In genomic region chr1:218259339-218259738, GRCh38 we compare ENCODE assay signal across 21 cellular contexts. TPM values are rescaled to one million over a fixed set of nuclear protein-coding genes. Genes with fewer than 3 reads are reported as not detected.
DNase-seq lines count a peak whose midpoint lies in the region; ATAC-seq, FAIRE-seq and TF ChIP-seq lines count a peak whose summit lies in the region.
"Had no signal": no experiment of that assay in that cellular context is flagged by ENCODE, and none has a peak within 500 bp of the region (broad histone marks: within the 10 kb centered on the region; RNA-seq: fewer than 3 reads in every experiment).

No MANE protein-coding gene starts in this region.

- H3K36me3 Mint-ChIP-seq in MCF 10A (ENCODE audit: insufficient read depth, unreplicated experiment) = no peaks in the 10 kb centered on the region
- H3K36me3 Mint-ChIP-seq: CD8-positive, alpha-beta T cell had no signal

- DNase-seq in A549 (ENCODE audit: low read depth in 1 of 2, low spot score in 1 of 2) (no peak), D721Med (ENCODE audit: insufficient read length, low spot score) (no peak), K562 (ENCODE audit: extremely low read depth in 1 of 4, low spot score in 3 of 4) (no peak), NCI-H1105 treated with DMSO at 0.1 percent for 48 hours (lab: John Stamatoyannopoulos, UW) (no peak), MCF 10A (ENCODE audit: unreplicated experiment) (no peak), NAMALWA (ENCODE audit: low spot score) (no peak)
- DNase-seq: 8988T; CD4-positive, alpha-beta T cell; CD8-positive, alpha-beta T cell; DMS153; DMS79; DND-41; GDM1 had no signal

- no peak overlapping the region for H3K27ac Mint-ChIP-seq in MCF 10A (ENCODE audit: low read depth, unreplicated experiment)
- H3K27ac Mint-ChIP-seq: B cell; CD4-positive, alpha-beta T cell; CD8-positive, alpha-beta T cell had no signal

- FAIRE-seq in A549 (lab: Jason Lieb, UNC) (peak; percentile 84), D721Med (lab: Jason Lieb, UNC) (peak; percentile 46), K562 (lab: Jason Lieb, UNC) (no peak)
- FAIRE-seq: A204.1, GM12878, GM18507 had no signal

- intact Hi-C loops in K562 (cut with micrococcal nuclease) (loop anchor here (1.0 to 10.0 kb wide), 6 partner anchors 73 to 1555 kb away; no protein-coding TSS in a partner anchor), MCF 10A (cut with micrococcal nuclease) (loop anchor here (1.0 to 10.0 kb wide), 2 partner anchors 808 to 1155 kb away; no protein-coding TSS in a partner anchor)

- H3K9me3 Mint-ChIP-seq in MCF 10A (ENCODE audit: unreplicated experiment) = no peaks in the 10 kb centered on the region
- H3K9me3 Mint-ChIP-seq: CD8-positive, alpha-beta T cell had no signal

- H3K4me3 Mint-ChIP-seq in MCF 10A (ENCODE audit: unreplicated experiment) = no peak overlapping the region
- H3K4me3 Mint-ChIP-seq: B cell; CD4-positive, alpha-beta T cell; CD8-positive, alpha-beta T cell had no signal

- H3K79me2 ChIP-seq in K562 (ENCODE audit: control insufficient read depth, insufficient read depth, low read length) = no peaks in the 10 kb centered on the region

- peaks cover 0 to 3% of the 10 kb centered on the region in 2 experiments; a peak in 1 of 5 replicates for H3K27me3 ChIP-seq in K562 (ENCODE audit: control insufficient read depth in 2 of 2, insufficient read depth in 2 of 2, low read length in 2 of 2)
- H3K27me3 ChIP-seq: BLaER1 treated with 17β-estradiol and CSF1 and Interleukin-3, amounts not matched to agents 10 nM and 100 nM had no signal

- H2AFZ ChIP-seq in K562 (ENCODE audit: low read depth, low read length) = no peak overlapping the region

- H3K4me3 ChIP-seq in A549 (no peak overlapping the region), HEK293 (ENCODE audit: low read depth, low read length) (no peak overlapping the region), K562 (no peak overlapping the region)
- H3K4me3 ChIP-seq: BLaER1 treated with 17β-estradiol and CSF1 and Interleukin-3, amounts not matched to agents 10 nM and 100 nM; GM12878 had no signal

- TF ChIP-seq RAD21 in A549 (conservative IDR thresholded peaks at IDR 0.05 in 1 of 2, IDR thresholded peaks at IDR 0.05 in 1 of 2) (no peak), K562 (CRISPR knock-in tag; conservative IDR thresholded peaks at IDR 0.05 in 1 of 2, IDR thresholded peaks at IDR 0.05 in 1 of 2) (no peak)

- ATAC-seq in A549 (no peak), K562 (no peak)
- ATAC-seq: CD8-positive, alpha-beta T cell had no signal

- no peaks in the 10 kb centered on the region for H3K9me1 ChIP-seq in K562 (ENCODE audit: control insufficient read depth, insufficient read depth, low read length)

- H4K20me1 ChIP-seq in K562 (replicated peaks; ENCODE audit: control insufficient read depth, insufficient read depth, low read length) = no peaks in the 10 kb centered on the region
- H4K20me1 ChIP-seq: BLaER1 treated with 17β-estradiol and CSF1 and Interleukin-3, amounts not matched to agents 10 nM and 100 nM had no signal

- BruUV-seq in K562 (replicated peaks; lab: Mats Ljungman, UMichigan) = no TSS peak
- no TSS peak for BruUV-seq in MCF 10A (replicated peaks; lab: Mats Ljungman, UMichigan)

- TF ChIP-seq CTCF in A549 (IDR thresholded peaks at IDR 0.05) (no peak), D721Med (IDR thresholded peaks at IDR 0.05; ENCODE audit: insufficient read depth, missing control alignments) (no peak), HEK293 (tag by site-specific recombination; IDR thresholded peaks at IDR 0.05) (no peak), K562 (IDR thresholded peaks at IDR 0.05 in 2 of 3, conservative IDR thresholded peaks at IDR 0.05 in 1 of 3; ENCODE audit: insufficient read depth in 2 of 3, low read depth in 1 of 3, low read length in 3 of 3) (no peak), MCF 10A (IDR thresholded peaks at IDR 0.05; ENCODE audit: unreplicated experiment) (no peak)

- no peak for TF ChIP-seq POLR2A in A549 (IDR thresholded peaks at IDR 0.05; ENCODE audit: low read length)
- TF ChIP-seq POLR2A in K562 (conservative IDR thresholded peaks at IDR 0.05) = no peak

- H3K27ac ChIP-seq in A549 (no peak overlapping the region), HEK293 (ENCODE audit: extremely low read depth, low read depth, low read length) (no peak overlapping the region), K562 (ENCODE audit: extremely low read depth, low read depth, low read length) (no peak overlapping the region)
- H3K27ac ChIP-seq: BLaER1 treated with 17β-estradiol and CSF1 and Interleukin-3, amounts not matched to agents 10 nM and 100 nM; C4-2B had no signal

- TF ChIP-seq EP300 in A549 (IDR thresholded peaks at IDR 0.05) (no peak), K562 (IDR thresholded peaks at IDR 0.05; ENCODE audit: low read length) (no peak)

- no peaks in the 10 kb centered on the region for H3K4me1 Mint-ChIP-seq in MCF 10A (ENCODE audit: insufficient read depth, unreplicated experiment)
- H3K4me1 Mint-ChIP-seq: B cell had no signal

- H3K36me3 ChIP-seq in HEK293 (ENCODE audit: control insufficient read depth in 2 of 2, insufficient read depth in 1 of 2, low read length in 2 of 2) (no peaks in the 10 kb centered on the region), K562 (ENCODE audit: control insufficient read depth, insufficient read depth, low read length) (no peaks in the 10 kb centered on the region)
- H3K36me3 ChIP-seq: BLaER1 treated with 17β-estradiol and CSF1 and Interleukin-3, amounts not matched to agents 10 nM and 100 nM had no signal

- in situ Hi-C loops in K562 (cut with MboI) = no loop called here

- no peaks in the 10 kb centered on the region for H3K4me1 ChIP-seq in A549
- H3K4me1 ChIP-seq in HEK293 (ENCODE audit: control insufficient read depth, insufficient read depth, low read length) = no peaks in the 10 kb centered on the region
- no peaks in the 10 kb centered on the region for H3K4me1 ChIP-seq in K562 (replicated peaks in 1 of 2; ENCODE audit: control insufficient read depth in 2 of 2, insufficient read depth in 2 of 2, low read length in 2 of 2)
- H3K4me1 ChIP-seq: Caco-2 had no signal

- H3K27me3 Mint-ChIP-seq in MCF 10A (ENCODE audit: insufficient read depth, unreplicated experiment) = peaks cover 84% of the 10 kb centered on the region

- POLR2A ChIA-PET in A549 (lab: Yijun Ruan, JAX) = no interaction called here
- POLR2A ChIA-PET in HEK293 (lab: Yijun Ruan, JAX) = no interaction called here
- POLR2A ChIA-PET in K562 (lab: Yijun Ruan, JAX) = interaction anchor here (0.6 kb wide), 1 partner anchor 509 kb away, joined by 3 read pairs; no protein-coding TSS in a partner anchor
- POLR2A ChIA-PET in MCF 10A (lab: Yijun Ruan, JAX) = interaction anchor here (0.5 kb wide), 1 partner anchor 434 kb away, joined by 3 read pairs; no protein-coding TSS in a partner anchor

- WGBS in A549 (ENCODE audit: missing lambda C conversion rate) = 34% methylated on average over 1 of the region's 1 CpG
- 0% methylated on average over 1 of the region's 1 CpG for whole genome bisulfite sequencing in K562 (ENCODE audit: insufficient coverage, low coverage, missing lambda C conversion rate)

- no peak overlapping the region for H3K9ac ChIP-seq in K562 (ENCODE audit: insufficient read depth in 1 of 2, low read depth in 2 of 2, low read length in 2 of 2)
- H3K9ac ChIP-seq: BLaER1 treated with 17β-estradiol and CSF1 and Interleukin-3, amounts not matched to agents 10 nM and 100 nM had no signal

- CTCF ChIA-PET in A549 (lab: Yijun Ruan, JAX) = interaction anchor here (1.2 to 3.1 kb wide), 3 partner anchors 9 to 1402 kb away, joined by 3 to 11 read pairs (median 5); no protein-coding TSS in a partner anchor
- CTCF ChIA-PET in HEK293 (lab: Yijun Ruan, JAX) = interaction anchor here (0.6 to 2.5 kb wide), 7 partner anchors 9 to 71 kb away, joined by 3 to 8 read pairs (median 5); no protein-coding TSS in a partner anchor
- CTCF ChIA-PET in K562 (lab: Yijun Ruan, JAX; ENCODE audit: low intra/inter-chr PET ratio) = interaction anchor here (0.5 to 0.8 kb wide), 3 partner anchors 47 to 807 kb away, joined by 3 read pairs; no protein-coding TSS in a partner anchor
- CTCF ChIA-PET in MCF 10A (lab: Yijun Ruan, JAX) = interaction anchor here (0.6 to 1.8 kb wide), 14 partner anchors 9 to 1506 kb away, joined by 3 to 12 read pairs (median 4); no protein-coding TSS in a partner anchor

- H3K9me3 ChIP-seq in A549 (0 out of 3 replicates have a peak, but pooled peaks cover 3% of the 10 kb centered on the region), HEK293 (ENCODE audit: control insufficient read depth, insufficient read depth, low read depth, low read length) (no peaks in the 10 kb centered on the region), K562 (replicated peaks; ENCODE audit: control insufficient read depth, insufficient read depth, low read depth, low read length) (no peaks in the 10 kb centered on the region; the same call in 1 of the 2 replicates)
- H3K9me3 ChIP-seq: Caco-2 had no signal

- H3K4me2 ChIP-seq in A549 (0 out of 3 replicates have a peak overlapping the region, but pooled peaks have one; percentile 20), K562 (ENCODE audit: insufficient read depth, low read length) (no peak overlapping the region)
- H3K4me2 ChIP-seq: BLaER1 treated with 17β-estradiol and CSF1 and Interleukin-3, amounts not matched to agents 10 nM and 100 nM had no signal

TF ChIP-seq in K562, 482 proteins besides CTCF, POLR2A, EP300 and RAD21 (continues in another document):
- TF ChIP-seq RHOXF2B (CRISPR knock-in tag; conservative IDR thresholded peaks at IDR 0.05) = no peak

RNA-seq across cellular contexts. Expression of gene RRP15, which starts 25.8 kb away (rescaled TPM):
- polyA plus RNA-seq in A549 (2011; rRNA removed) (6.9 and 19.5 TPM in 2 replicates), A549 (2017; fragmentation: RNase III; extraction: RNeasy Plus Mini Kit Qiagen cat#74134 plus additional on column Dnase treatment) (15.6 to 20.6 TPM (median 16.1 TPM) in 3 replicates), K562 (2011; rRNA removed) (6.5 and 9.5 TPM in 2 replicates), K562 (2014; fragmentation: Illumina TruSeq; extraction: Trizol) (16.0 and 20.1 TPM in 2 replicates), K562 (2014; fragmentation: Nextera tagmentation; extraction: Ambion mirVana) (10 to 100 TPM; 29.3 to 54.8 TPM), K562 (2014; rRNA removed) (9.2 and 12.5 TPM in 2 replicates)
- 1.7 and 2.4 TPM in 2 replicates for polyA plus RNA-seq in A549 (2012; cell fraction: cytosol; rRNA removed)
- 0.95 and 1.8 TPM in 2 replicates for polyA plus RNA-seq in A549 (2012; cell fraction: nucleus; rRNA removed)
- polyA minus RNA-seq in A549 (2011; rRNA and poly(A)+ RNA removed) = 5.8 and 6.6 TPM in 2 replicates
- 7.8 and 25.2 TPM in 2 replicates for total RNA-seq in K562 (2011; cell fraction: chromatin; rRNA removed; ENCODE audit: low replicate concordance)
- 4.5 TPM in 2 replicates for total RNA-seq in K562 (2011; cell fraction: nucleolus; rRNA removed)
- total RNA-seq in K562 (2011; cell fraction: nucleoplasm; rRNA removed) = 10.2 and 16.1 TPM in 2 replicates
- total RNA-seq in K562 (2014; rRNA removed) (14.8 and 17.5 TPM in 2 replicates), K562 (2014; rRNA removed; fragmentation: Illumina TruSeq; extraction: Trizol) (58.1 and 72.6 TPM in 2 replicates), K562 (2015; rRNA removed; fragmentation: Illumina TruSeq; extraction: Trizol) (35.8 and 36.9 TPM in 2 replicates), K562 (2021) (42.1 and 42.9 TPM in 2 replicates), MCF 10A (2022) (65.8 and 83.1 TPM in 2 replicates)
- polyA plus RNA-seq in K562 (2011; cell fraction: cytosol; rRNA removed) = 1.2 and 2.4 TPM in 2 replicates
- 2.6 and 2.9 TPM in 2 replicates for polyA plus RNA-seq in K562 (2011; cell fraction: nucleus; rRNA removed)
- 10.1 and 17.9 TPM in 2 replicates for polyA plus RNA-seq in K562 (2012)
- polyA minus RNA-seq in K562 (2011; rRNA and poly(A)+ RNA removed) = 15.9 and 16.6 TPM in 2 replicates
- 3.5 and 7.6 TPM in 2 replicates for polyA minus RNA-seq in K562 (2011; cell fraction: cytosol; rRNA and poly(A)+ RNA removed)
- polyA minus RNA-seq in K562 (2011; cell fraction: nucleus; rRNA and poly(A)+ RNA removed) = 5.8 and 13.2 TPM in 2 replicates

Comparison
In these comparisons a context has a peak if more than half of its experiments do, and no peak if none do; other contexts are left out.
1. POLR2A ChIA-PET loops: an anchor here in K562 (0.6 kb wide) and MCF 10A (0.5 kb wide); none called in A549 and HEK293.